ENCODE assay signal across 15 cellular contexts in genomic region chr15:82177291-82178010, GRCh38.
A peak's percentile ranks its signal among the peaks of the same experiment; 100 is the strongest.
DNase-seq lines count a peak whose midpoint lies in the region; ATAC-seq and TF ChIP-seq lines count a peak whose summit lies in the region.
"Had no signal": no experiment of that assay in that cellular context is flagged by ENCODE, and none has a peak within 500 bp of the region (broad histone marks: within the 10 kb centered on the region; RNA-seq: fewer than 3 reads in every experiment).

No MANE protein-coding gene starts in this region.

- H3F3A ChIP-seq in smooth muscle cell (ENCODE audit: low read depth) = peaks cover 6% of the 10 kb centered on the region

- BruUV-seq in Caco-2 (replicated peaks; lab: Mats Ljungman, UMichigan) = no TSS peak

- H3K4me3 Mint-ChIP-seq in Caco-2 (ENCODE audit: unreplicated experiment) = no peak overlapping the region
- H3K4me3 Mint-ChIP-seq: brain had no signal

- H3K79me2 ChIP-seq in smooth muscle cell (ENCODE audit: low read depth) = no peaks in the 10 kb centered on the region

- no peak for TF ChIP-seq CTCF in RWPE2 (IDR thresholded peaks at IDR 0.05; ENCODE audit: poor library complexity, severe bottlenecking)
- TF ChIP-seq CTCF in smooth muscle cell (IDR thresholded peaks at IDR 0.05; ENCODE audit: borderline replicate concordance, insufficient read depth, poor library complexity, severe bottlenecking) = no peak
- no peak for TF ChIP-seq CTCF in Caco-2 (IDR thresholded peaks at IDR 0.05; ENCODE audit: insufficient read depth in 1 of 2, low read depth in 1 of 2, low read length in 1 of 2, severe bottlenecking in 1 of 2, unreplicated experiment in 1 of 2)

- CTCF ChIA-PET in Caco-2 (lab: Charles Lee) = interaction anchor here (0.9 kb wide), 1 partner anchor 21 kb away, joined by 3 read pairs; no protein-coding TSS in a partner anchor

- peak overlapping the region; percentile 68 for H3K4me2 ChIP-seq in smooth muscle cell
- H3K4me2 ChIP-seq: KMS-11 had no signal

- H3K27me3 ChIP-seq in RWPE2 (ENCODE audit: insufficient read depth, poor library complexity, severe bottlenecking) (no peaks in the 10 kb centered on the region), smooth muscle cell (ENCODE audit: low read depth) (no peaks in the 10 kb centered on the region), Caco-2 (replicated peaks; ENCODE audit: control insufficient read depth, insufficient read depth, low read length) (no peaks in the 10 kb centered on the region)

- no peaks in the 10 kb centered on the region for H3K27me3 Mint-ChIP-seq in Caco-2 (ENCODE audit: insufficient read depth, unreplicated experiment)

- no peak overlapping the region for H3K4me3 ChIP-seq in RWPE2 (ENCODE audit: severe bottlenecking)
- no peak overlapping the region for H3K4me3 ChIP-seq in smooth muscle cell
- no peak overlapping the region for H3K4me3 ChIP-seq in Caco-2 (ENCODE audit: low read depth, low read length)

- H3K36me3 ChIP-seq in RWPE2 (ENCODE audit: low read depth) (no peaks in the 10 kb centered on the region), smooth muscle cell (ENCODE audit: low read depth) (no peaks in the 10 kb centered on the region), Caco-2 (ENCODE audit: control insufficient read depth, insufficient read depth, low read length) (no peaks in the 10 kb centered on the region)

- H3K9me3 ChIP-seq in RWPE2 (ENCODE audit: severe bottlenecking) (no peaks in the 10 kb centered on the region), smooth muscle cell (replicated peaks; ENCODE audit: low read depth) (no peaks in the 10 kb centered on the region), Caco-2 (no peaks in the 10 kb centered on the region)

- no peaks in the 10 kb centered on the region for H4K20me1 ChIP-seq in smooth muscle cell (ENCODE audit: low read depth)

- no peaks in the 10 kb centered on the region for H3K9me3 Mint-ChIP-seq in Caco-2 (ENCODE audit: unreplicated experiment)
- H3K9me3 Mint-ChIP-seq: brain had no signal

- DNase-seq in GM04504 (ENCODE audit: low read depth) (peak; percentile 53), RWPE2 (ENCODE audit: low spot score) (no peak), fibroblast of peridontal ligament (ENCODE audit: extremely low read depth) (peak; percentile 86), smooth muscle cell (lab: John Stamatoyannopoulos, UW; ENCODE audit: unreplicated experiment) (no peak), NCI-H510A treated with DMSO at 0.1 percent for 48 hours (lab: John Stamatoyannopoulos, UW) (no peak), SIG-M5 treated with dmso at 0.1 percent for 504 hours (lab: John Stamatoyannopoulos, UW; ENCODE audit: unreplicated experiment) (no peak), Caco-2 (no peak)
- DNase-seq in NK-92 treated with Interleukin-12 subunit alpha and Interleukin-12 subunit beta, amount 100 ng/mL, for 24 hours (lab: John Stamatoyannopoulos, UW) = no peak
- DNase-seq: activated T-cell treated with anti-CD3 and anti-CD28 coated beads for 4 hours, erythroblast, H7, left cardiac atrium, RPMI8226 had no signal

- peak; percentile 45; the same call in 2 of the 3 replicates for ATAC-seq in RWPE2 (ENCODE audit: low read depth)

- H2AFZ ChIP-seq in smooth muscle cell (ENCODE audit: low read depth) = no peak overlapping the region

- H3K9ac ChIP-seq in smooth muscle cell (ENCODE audit: low read depth) = peak overlapping the region; percentile 57
- H3K9ac ChIP-seq: KMS-11 had no signal

- H3K27ac ChIP-seq in RWPE2 (ENCODE audit: poor library complexity, severe bottlenecking) (no peak overlapping the region), smooth muscle cell (ENCODE audit: low read depth) (peak overlapping the region; percentile 88)
- H3K27ac ChIP-seq: KMS-11 had no signal

- H3K36me3 Mint-ChIP-seq in Caco-2 (ENCODE audit: insufficient read depth, unreplicated experiment) = no peaks in the 10 kb centered on the region

- WGBS in smooth muscle cell (ENCODE audit: low lambda C conversion rate) = 57% methylated on average over 3 of the region's 3 CpGs

- POLR2A ChIA-PET in Caco-2 (lab: Charles Lee) = no interaction called here

- intact Hi-C loops in Caco-2 (cut with micrococcal nuclease; ENCODE audit: unreplicated experiment) = no loop called here

- H3K4me1 ChIP-seq in RWPE2 (ENCODE audit: insufficient read depth, poor library complexity, severe bottlenecking) (peaks cover 16% of the 10 kb centered on the region), smooth muscle cell (ENCODE audit: low read depth) (no peaks in the 10 kb centered on the region), Caco-2 (0 out of 2 replicates have a peak, but pooled peaks cover 4% of the 10 kb centered on the region)

- H3K27ac Mint-ChIP-seq in Caco-2 (ENCODE audit: unreplicated experiment) = no peak overlapping the region

- peaks cover 7% of the 10 kb centered on the region for H3K4me1 Mint-ChIP-seq in Caco-2 (ENCODE audit: low read depth, unreplicated experiment)
- H3K4me1 Mint-ChIP-seq: brain had no signal

Comparison
In these comparisons a context has a peak if more than half of its experiments do, and no peak if none do; other contexts are left out.
1. DNase-seq: peak in GM04504 (single experiment) and fibroblast of peridontal ligament (single experiment); none in RWPE2 (single experiment), smooth muscle cell (single experiment), NK-92 treated with Interleukin-12 subunit alpha and Interleukin-12 subunit beta, amount 100 ng/mL, for 24 hours (single experiment), NCI-H510A treated with DMSO at 0.1 percent for 48 hours (single experiment), SIG-M5 treated with dmso at 0.1 percent for 504 hours (single experiment) and Caco-2 (0 of 2).